In genomic region chr2:112163541-112163981, GRCh38 we compare ENCODE assay signal across 28 cellular contexts. TPM values are rescaled to one million over a fixed set of nuclear protein-coding genes. Genes with fewer than 3 reads are reported as not detected.
DNase-seq lines count a peak whose midpoint lies in the region; ATAC-seq and TF ChIP-seq lines count a peak whose summit lies in the region.
"Had no signal": no experiment of that assay in that cellular context is flagged by ENCODE, and none has a peak within 500 bp of the region (broad histone marks: within the 10 kb centered on the region; RNA-seq: fewer than 3 reads in every experiment).

No MANE protein-coding gene starts in this region.

- H3K9me3 Mint-ChIP-seq in IgD-negative memory B cell = no peaks in the 10 kb centered on the region
- H3K9me3 Mint-ChIP-seq: activated CD4-positive, alpha-beta T cell treated with anti-CD3 and anti-CD28 coated beads, Interleukin-2, amount 10 ng/mL, durations not matched to agents 7 days and 5 days; activated naive CD8-positive, alpha-beta T cell treated with anti-CD3 and anti-CD28 coated beads, Interleukin-2, amount 50 U/mL, for 24 hours; activated T-cell treated with anti-CD3 and anti-CD28 coated beads, Interleukin-2, amount 50 U/mL, for 4 hours; T-helper 1 cell treated with Interleukin-12 subunit alpha and Interleukin-12 subunit beta and Interleukin-4 antibody, amounts not matched to agents 30 μg/mL and 1 μg/mL, for 36 hours had no signal

- WGBS in upper lobe of left lung, 2 donors = 63 to 80% methylated on average over 9 of the region's 9 CpGs

- H3K4me1 ChIP-seq in upper lobe of left lung = no peaks in the 10 kb centered on the region
- H3K4me1 ChIP-seq: HAP-1, pancreas, stomach had no signal

- H3K27me3 ChIP-seq in upper lobe of left lung = no peaks in the 10 kb centered on the region
- H3K27me3 ChIP-seq: dorsolateral prefrontal cortex, pancreas, stomach had no signal

- H3K4me3 ChIP-seq in choroid plexus epithelial cell (ENCODE audit: low read depth, low read length) (no peak overlapping the region), upper lobe of left lung (no peak overlapping the region)
- H3K4me3 ChIP-seq: dorsolateral prefrontal cortex, HAP-1, lung, pancreas, stomach had no signal

- intact Hi-C loops in posterior vena cava (cut with DNase I) = no loop called here

- H3K27me3 Mint-ChIP-seq in IgD-negative memory B cell = peaks cover 3% of the 10 kb centered on the region
- H3K27me3 Mint-ChIP-seq: activated B cell treated with CpG ODN at 0.5 μM for 24 hours; activated CD4-positive, alpha-beta T cell treated with anti-CD3 and anti-CD28 coated beads, Interleukin-2, amount 10 ng/mL, durations not matched to agents 7 days and 5 days; activated naive CD8-positive, alpha-beta T cell treated with anti-CD3 and anti-CD28 coated beads, Interleukin-2, amount 50 U/mL, for 24 hours had no signal

- H3K27ac Mint-ChIP-seq in IgD-negative memory B cell = peak overlapping the region in 2 of 3 donors; percentile 42 to 76
- H3K27ac Mint-ChIP-seq: activated B cell treated with CpG ODN at 0.5 μM for 24 hours; activated CD4-positive, alpha-beta T cell treated with anti-CD3 and anti-CD28 coated beads, Interleukin-2, amount 10 ng/mL, durations not matched to agents 7 days and 5 days; activated naive CD8-positive, alpha-beta T cell treated with anti-CD3 and anti-CD28 coated beads, Interleukin-2, amount 50 U/mL, for 24 hours; T-helper 1 cell treated with Interleukin-12 subunit alpha and Interleukin-12 subunit beta and Interleukin-4 antibody, amounts not matched to agents 30 μg/mL and 1 μg/mL, for 36 hours had no signal

- TF ChIP-seq EP300 in upper lobe of left lung (IDR thresholded peaks at IDR 0.05) = no peak

- no peak for TF ChIP-seq POLR2A in upper lobe of left lung (IDR thresholded peaks at IDR 0.05)

- no peaks in the 10 kb centered on the region for H3K36me3 Mint-ChIP-seq in IgD-negative memory B cell

- no peak for TF ChIP-seq CTCF in choroid plexus epithelial cell (conservative IDR thresholded peaks at IDR 0.05; ENCODE audit: low read depth, low read length)
- TF ChIP-seq CTCF in upper lobe of left lung (IDR thresholded peaks at IDR 0.05) = no peak

- H3K36me3 ChIP-seq in upper lobe of left lung = no peaks in the 10 kb centered on the region
- H3K36me3 ChIP-seq: HAP-1, pancreas, stomach had no signal

- H3K4me1 Mint-ChIP-seq in IgD-negative memory B cell = peaks cover 8 to 11% (median 11%) of the 10 kb centered on the region in 3 donors

- no peak overlapping the region for H3K27ac ChIP-seq in upper lobe of left lung
- H3K27ac ChIP-seq: dorsolateral prefrontal cortex, pancreas, stomach had no signal

- no peaks in the 10 kb centered on the region for H3K9me3 ChIP-seq in upper lobe of left lung
- H3K9me3 ChIP-seq: HAP-1, pancreas, stomach had no signal

- ATAC-seq in upper lobe of left lung (ENCODE audit: low FRiP score in 2 of 2) = no peak
- ATAC-seq: activated naive CD8-positive, alpha-beta T cell treated with anti-CD3 and anti-CD28 coated beads, Interleukin-2, amount 50 U/mL, for 24 hours; activated T-cell treated with anti-CD3 and anti-CD28 coated beads, Interleukin-2, amount 50 U/mL, for 4 hours; left cardiac atrium; pancreas; SK-N-SH treated with all-trans-retinoic acid at 6 μM for 48 hours had no signal

- peak overlapping the region in 1 of 4 donors; percentile 7 for H3K4me3 Mint-ChIP-seq in IgD-negative memory B cell
- H3K4me3 Mint-ChIP-seq: activated B cell treated with CpG ODN at 0.5 μM for 24 hours; activated CD4-positive, alpha-beta T cell treated with anti-CD3 and anti-CD28 coated beads, Interleukin-2, amount 10 ng/mL, durations not matched to agents 7 days and 5 days; activated naive CD8-positive, alpha-beta T cell treated with anti-CD3 and anti-CD28 coated beads, Interleukin-2, amount 50 U/mL, for 24 hours; activated T-cell treated with anti-CD3 and anti-CD28 coated beads, Interleukin-2, amount 50 U/mL, for 4 hours; T-helper 1 cell treated with Interleukin-12 subunit alpha and Interleukin-12 subunit beta and Interleukin-4 antibody, amounts not matched to agents 30 μg/mL and 1 μg/mL, for 36 hours had no signal

- peak; percentile 23 for DNase-seq in COLO668 (lab: John Stamatoyannopoulos, UW; ENCODE audit: unreplicated experiment)
- peak; percentile 35 for DNase-seq in choroid plexus epithelial cell (ENCODE audit: low read depth)
- peak; percentile 52 for DNase-seq in posterior vena cava (ENCODE audit: low spot score)
- DNase-seq in upper lobe of left lung = no peak
- no peak for DNase-seq in NCI-H1694 (lab: John Stamatoyannopoulos, UW)
- no peak for DNase-seq in islet precursor cell
- DNase-seq: activated B cell treated with CpG ODN at 0.5 μM for 24 hours; activated CD4-positive, alpha-beta T cell treated with anti-CD3 and anti-CD28 coated beads, Interleukin-2, amount 10 ng/mL, durations not matched to agents 7 days and 5 days; activated gamma-delta T cell treated with Interleukin-2 at 50 U/mL for 16 hours; activated naive CD8-positive, alpha-beta T cell treated with anti-CD3 and anti-CD28 coated beads, Interleukin-2, amount 50 U/mL, for 24 hours; activated T-cell treated with anti-CD3 and anti-CD28 coated beads, Interleukin-2, amount 50 U/mL, for 4 hours; COR-L47; DMS79; dorsolateral prefrontal cortex; left cardiac atrium; NCI-H1048; NCI-H187 treated with DMSO at 0.1 percent for 48 hours; NCI-H2171 treated with DMSO at 0.1 percent for 48 hours; NCI-H524; OCI-M1; pancreas; stomach had no signal

RNA-seq across cellular contexts. Expression of gene FBLN7, which starts 25.4 kb away (rescaled TPM):
- polyA plus RNA-seq in IgD-negative memory B cell = 0.20 TPM
- 10 to 100 TPM; 14.6 to 15.4 TPM for total RNA-seq in posterior vena cava
- total RNA-seq in upper lobe of left lung = 1 to 10 TPM in 5 of 6 donors, not detected in 1; 2.0 to 6.9 (median 4.0) TPM
- polyA plus RNA-seq: neural cell had no signal

Comparison
In these comparisons a context has a peak if more than half of its experiments do, and no peak if none do; other contexts are left out.
1. DNase-seq: peak in COLO668 (single experiment), choroid plexus epithelial cell (single experiment) and posterior vena cava (single experiment); none in upper lobe of left lung (0 of 2), NCI-H1694 (single experiment) and islet precursor cell (single experiment).